23 cellular contexts compared by ENCODE assay signal in the genomic region with DNA sequence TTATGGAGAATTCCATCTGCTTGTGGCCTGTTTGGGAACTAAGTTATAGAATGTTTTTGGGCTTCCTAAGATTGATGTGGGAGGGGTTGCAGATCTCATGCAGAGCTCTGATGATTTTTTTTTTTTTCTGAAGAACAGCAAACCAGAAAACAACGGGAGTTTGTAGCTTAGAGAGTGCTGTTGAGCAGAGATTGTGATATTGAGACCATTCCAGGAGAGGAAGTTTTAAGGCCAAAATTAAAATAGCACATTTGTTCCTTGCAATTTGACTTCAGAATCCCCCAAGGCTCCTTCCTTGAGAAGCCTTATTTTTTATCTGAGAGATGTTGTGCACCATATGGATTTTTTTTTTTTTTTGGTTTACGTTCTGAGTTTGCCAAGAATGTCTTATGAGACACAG.
"Had no signal": no experiment of that assay in that cellular context is flagged by ENCODE, and none has a peak within 500 bp of the region (broad histone marks: within the 10 kb centered on the region; RNA-seq: fewer than 3 reads in every experiment).

No MANE protein-coding gene starts in this region.

- H3K27ac Mint-ChIP-seq: activated CD4-positive, alpha-beta memory T cell treated with anti-CD3 and anti-CD28 coated beads, Interleukin-2, amount 10 ng/mL, durations not matched to agents 7 days and 5 days; activated naive CD4-positive, alpha-beta T cell treated with anti-CD3 and anti-CD28 coated beads, Interleukin-2, amount 10 ng/mL, durations not matched to agents 7 days and 5 days; activated naive CD8-positive, alpha-beta T cell treated with anti-CD3 and anti-CD28 coated beads, Interleukin-2, amount 10 ng/mL, durations not matched to agents 7 days and 5 days; activated T-cell treated with anti-CD3 and anti-CD28 coated beads, Interleukin-2, amount 50 U/mL, for 72 hours; activated T-helper 2 cell treated with anti-CD3 and anti-CD28 coated beads, Interferon-gamma antibody, Interleukin-2, Interleukin-4, amounts not matched to agents 10 μg/mL and 5 μg/mL and 100 μg/mL, durations not matched to agents 14 hours and 24 hours and 36 hours; IgD-negative memory B cell; T-helper 1 cell treated with Interleukin-12 subunit alpha and Interleukin-12 subunit beta and Interleukin-4 antibody, amounts not matched to agents 30 μg/mL and 1 μg/mL, for 36 hours had no signal

- H3K4me1 Mint-ChIP-seq: activated CD4-positive, alpha-beta memory T cell treated with anti-CD3 and anti-CD28 coated beads, Interleukin-2, amount 10 ng/mL, durations not matched to agents 7 days and 5 days; activated naive CD4-positive, alpha-beta T cell treated with anti-CD3 and anti-CD28 coated beads, Interleukin-2, amount 10 ng/mL, durations not matched to agents 7 days and 5 days; activated naive CD8-positive, alpha-beta T cell treated with anti-CD3 and anti-CD28 coated beads, Interleukin-2, amount 10 ng/mL, durations not matched to agents 7 days and 5 days; IgD-negative memory B cell had no signal

- H3K27ac ChIP-seq: Peyer's patch, RWPE1 had no signal

- H3K9me3 Mint-ChIP-seq: activated CD4-positive, alpha-beta memory T cell treated with anti-CD3 and anti-CD28 coated beads, Interleukin-2, amount 10 ng/mL, durations not matched to agents 7 days and 5 days; activated naive CD4-positive, alpha-beta T cell treated with anti-CD3 and anti-CD28 coated beads, Interleukin-2, amount 10 ng/mL, durations not matched to agents 7 days and 5 days; activated naive CD8-positive, alpha-beta T cell treated with anti-CD3 and anti-CD28 coated beads, Interleukin-2, amount 10 ng/mL, durations not matched to agents 7 days and 5 days; activated T-cell treated with anti-CD3 and anti-CD28 coated beads, Interleukin-2, amount 50 U/mL, for 72 hours; activated T-helper 2 cell treated with anti-CD3 and anti-CD28 coated beads, Interferon-gamma antibody, Interleukin-2, Interleukin-4, amounts not matched to agents 10 μg/mL and 5 μg/mL and 100 μg/mL, durations not matched to agents 14 hours and 24 hours and 36 hours; IgD-negative memory B cell; T-helper 1 cell treated with Interleukin-12 subunit alpha and Interleukin-12 subunit beta and Interleukin-4 antibody, amounts not matched to agents 30 μg/mL and 1 μg/mL, for 36 hours had no signal

- H3K36me3 Mint-ChIP-seq: activated naive CD4-positive, alpha-beta T cell treated with anti-CD3 and anti-CD28 coated beads, Interleukin-2, amount 10 ng/mL, durations not matched to agents 7 days and 5 days; activated naive CD8-positive, alpha-beta T cell treated with anti-CD3 and anti-CD28 coated beads, Interleukin-2, amount 10 ng/mL, durations not matched to agents 7 days and 5 days; IgD-negative memory B cell had no signal

- H3K4me1 ChIP-seq: Peyer's patch had no signal

- DNase-seq: activated CD4-positive, alpha-beta memory T cell treated with anti-CD3 and anti-CD28 coated beads, Interleukin-2, amount 10 ng/mL, durations not matched to agents 7 days and 5 days; activated CD4-positive, alpha-beta T cell treated with anti-CD3 and anti-CD28 coated beads, Interleukin-2, amount 50 U/mL, for 1 hour; activated CD4-positive, CD25-positive, alpha-beta regulatory T cell; activated CD8-positive, alpha-beta memory T cell treated with anti-CD3 and anti-CD28 coated beads, Interleukin-2, amount 50 U/mL, for 4 hours; activated gamma-delta T cell treated with Interleukin-2 at 50 U/mL for 16 hours; activated naive CD4-positive, alpha-beta T cell treated with anti-CD3 and anti-CD28 coated beads, Interleukin-2, amount 10 ng/mL, durations not matched to agents 7 days and 5 days; activated naive CD8-positive, alpha-beta T cell treated with anti-CD3 and anti-CD28 coated beads, Interleukin-2, amount 10 ng/mL, durations not matched to agents 7 days and 5 days; activated T-cell treated with anti-CD3 and anti-CD28 coated beads, Interleukin-2, amount 50 U/mL, for 72 hours; adrenal gland; KG1; NCI-H1048; NCI-H146; NCI-H187 treated with DMSO at 0.1 percent for 48 hours; NCI-H2081 treated with DMSO at 0.1 percent for 48 hours; NCI-H446; NCI-H524; Peyer's patch; SHP77 treated with DMSO at 0.1 percent for 48 hours; T-helper 9 cell had no signal

- H3K4me3 Mint-ChIP-seq: activated CD4-positive, alpha-beta memory T cell treated with anti-CD3 and anti-CD28 coated beads, Interleukin-2, amount 10 ng/mL, durations not matched to agents 7 days and 5 days; activated naive CD4-positive, alpha-beta T cell treated with anti-CD3 and anti-CD28 coated beads, Interleukin-2, amount 10 ng/mL, durations not matched to agents 7 days and 5 days; activated naive CD8-positive, alpha-beta T cell treated with anti-CD3 and anti-CD28 coated beads, Interleukin-2, amount 10 ng/mL, durations not matched to agents 7 days and 5 days; activated T-cell treated with anti-CD3 and anti-CD28 coated beads, Interleukin-2, amount 50 U/mL, for 72 hours; IgD-negative memory B cell; T-helper 1 cell treated with Interleukin-12 subunit alpha and Interleukin-12 subunit beta and Interleukin-4 antibody, amounts not matched to agents 30 μg/mL and 1 μg/mL, for 36 hours had no signal

- H3K4me3 ChIP-seq: adrenal gland, Peyer's patch had no signal

- H3K27me3 ChIP-seq: adrenal gland, Peyer's patch had no signal

- H3K9me3 ChIP-seq: adrenal gland, Peyer's patch had no signal

- ATAC-seq: activated T-cell treated with anti-CD3 and anti-CD28 coated beads, Interleukin-2, amount 50 U/mL, for 72 hours had no signal

- H3K27me3 Mint-ChIP-seq: activated naive CD8-positive, alpha-beta T cell treated with anti-CD3 and anti-CD28 coated beads, Interleukin-2, amount 10 ng/mL, durations not matched to agents 7 days and 5 days had no signal

- H3K36me3 ChIP-seq: adrenal gland, Peyer's patch had no signal
